In genomic region chr11:73889019-73889418, GRCh38 we compare ENCODE assay signal across 1 cellular context.
TF ChIP-seq lines count a peak whose summit lies in the region.

No MANE protein-coding gene starts in this region.

TF ChIP-seq in IMR-90, 13 proteins besides CTCF, POLR2A, EP300 and RAD21 (continued from another document):
- TF ChIP-seq RCOR1 (IDR thresholded peaks at IDR 0.05; ENCODE audit: insufficient replicate concordance, low read length): no peak
